Comparison of ENCODE assay signal across 8 cellular contexts in the genomic region with DNA sequence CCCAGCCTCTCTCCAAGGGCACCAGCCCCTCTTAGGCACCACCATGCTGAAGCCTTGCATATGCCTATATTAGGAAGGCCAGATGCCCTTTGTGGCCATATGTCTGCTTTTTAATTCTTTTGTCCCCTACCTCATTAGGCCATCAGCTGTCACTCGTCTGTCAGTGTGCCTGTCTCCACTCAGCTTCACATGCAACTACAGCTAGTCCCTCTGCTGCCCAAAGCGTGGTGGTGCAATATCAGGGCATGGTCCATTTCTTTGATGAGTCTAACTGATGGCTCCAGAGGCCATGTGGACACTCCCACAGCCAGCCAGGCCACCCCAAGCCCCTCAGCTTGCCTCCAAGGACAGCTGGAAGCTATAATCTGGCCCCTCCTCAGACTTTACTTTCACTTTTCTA. TPM values are rescaled to one million over a fixed set of nuclear protein-coding genes. Genes with fewer than 3 reads are reported as not detected.
DNase-seq lines count a peak whose midpoint lies in the region; ATAC-seq and TF ChIP-seq lines count a peak whose summit lies in the region.

No MANE protein-coding gene starts in this region.

- H3K36me3 Mint-ChIP-seq in nephron progenitor cell (ENCODE audit: low read depth), result no peaks in the 10 kb centered on the region

- H3K9me3 ChIP-seq in cardiac muscle cell (ENCODE audit: low read depth) (no peaks in the 10 kb centered on the region), mammary epithelial cell (replicated peaks; ENCODE audit: insufficient read depth, low read length) (no peaks in the 10 kb centered on the region)

- H3K36me3 ChIP-seq in cardiac muscle cell (no peaks in the 10 kb centered on the region), mammary epithelial cell (ENCODE audit: insufficient read depth, low read length) (no peaks in the 10 kb centered on the region)

- no peak overlapping the region for H3K4me3 Mint-ChIP-seq in nephron progenitor cell

- H3K4me1 ChIP-seq in cardiac muscle cell (ENCODE audit: low read depth) (peaks cover 74% of the 10 kb centered on the region), mammary epithelial cell (ENCODE audit: insufficient read depth, low read length) (peaks cover 67% of the 10 kb centered on the region)

- H3K79me2 ChIP-seq in mammary epithelial cell (ENCODE audit: insufficient read depth, low read length), result peaks cover 89% of the 10 kb centered on the region

- CTCF ChIA-PET in mammary epithelial cell (lab: Charles Lee; ENCODE audit: low non-redundant PET), result interaction anchor here (0.6 kb wide), 1 partner anchor 497 kb away, joined by 5 read pairs; no protein-coding TSS in a partner anchor

- peaks cover 84% of the 10 kb centered on the region for H3K4me1 Mint-ChIP-seq in nephron progenitor cell

- H2AFZ ChIP-seq in mammary epithelial cell (ENCODE audit: low read depth, low read length), result no peak overlapping the region

- H3K4me2 ChIP-seq in mammary epithelial cell (ENCODE audit: insufficient read depth, low read depth, low read length), result no peak overlapping the region

- H3K27ac Mint-ChIP-seq in nephron progenitor cell, result peak overlapping the region; percentile 76

- no peaks in the 10 kb centered on the region for H3K9me3 Mint-ChIP-seq in nephron progenitor cell

- BruUV-seq in mammary epithelial cell (replicated peaks; lab: Mats Ljungman, UMichigan), result no TSS peak

- in situ Hi-C loops in mammary epithelial cell (cut with MboI; ENCODE audit: low sequenced_read_pairs in 2 of 2), result loop anchor here in 1 of 2 donors (25.0 kb wide), 1 partner anchor 418 kb away; a partner anchor contains a TSS

- 90% methylated on average over 2 of the region's 2 CpGs for WGBS in mammary epithelial cell (ENCODE audit: low coverage, missing lambda C conversion rate)

- no peaks in the 10 kb centered on the region for H3K27me3 Mint-ChIP-seq in nephron progenitor cell (ENCODE audit: low read depth, poor library complexity)

- peaks cover 2% of the 10 kb centered on the region for H4K20me1 ChIP-seq in mammary epithelial cell (ENCODE audit: insufficient read depth, low read length)

- DNase-seq in cardiac muscle cell (ENCODE audit: low read depth in 1 of 2, low spot score in 1 of 2) (peak in 1 of 2 donors; percentile 42), left cardiac atrium (no peak), NCI-H460 (ENCODE audit: extremely low read depth, low read depth) (peak; percentile 34), mammary epithelial cell (no peak), nephron progenitor cell (peak; percentile 35), epidermal melanocyte (ENCODE audit: insufficient read length, low spot score) (no peak)

- no peak overlapping the region for H3K9ac ChIP-seq in mammary epithelial cell (ENCODE audit: insufficient read depth, low read length)

- H3K4me3 ChIP-seq in cardiac muscle cell, result no peak overlapping the region
- no peak overlapping the region for H3K4me3 ChIP-seq in mammary epithelial cell (replicated peaks in 1 of 3; ENCODE audit: insufficient read depth in 1 of 3, low read depth in 2 of 3, low read length in 3 of 3)

- intact Hi-C loops in left cardiac atrium (cut with DNase I), result no loop called here
- intact Hi-C loops in mammary epithelial cell (cut with micrococcal nuclease), result loop anchor here (1.0 to 10.0 kb wide), 2 partner anchors 20 to 441 kb away; a partner anchor contains a TSS

- TF ChIP-seq CTCF in cardiac muscle cell (IDR thresholded peaks at IDR 0.05; ENCODE audit: low read depth, low read length), result peak; percentile 40
- TF ChIP-seq CTCF in mammary epithelial cell (conservative IDR thresholded peaks at IDR 0.05 in 1 of 2, IDR thresholded peaks at IDR 0.05 in 1 of 2; ENCODE audit: extremely low read depth in 1 of 2, insufficient read depth in 1 of 2, low read depth in 1 of 2, low read length in 2 of 2), result peak; percentile 21 to 36
- TF ChIP-seq CTCF in nephron progenitor cell (IDR thresholded peaks at IDR 0.05), result peak; percentile 43

- ATAC-seq in left cardiac atrium (no peak), HG03432 (IDR thresholded peaks at IDR 0.05; ENCODE audit: unreplicated experiment) (no peak), GM21381 (IDR thresholded peaks at IDR 0.05; ENCODE audit: unreplicated experiment) (no peak)

- H3K27me3 ChIP-seq in cardiac muscle cell (no peaks in the 10 kb centered on the region), mammary epithelial cell (ENCODE audit: insufficient read depth, low read length) (no peaks in the 10 kb centered on the region)

- dilution Hi-C loops in mammary epithelial cell (cut with HindIII; ENCODE audit: low sequenced_read_pairs), result loop anchor here (10.0 kb wide), 3 partner anchors 51 to 291 kb away; no protein-coding TSS in a partner anchor

- H3K27ac ChIP-seq in cardiac muscle cell, result peak overlapping the region; percentile 75
- no peak overlapping the region for H3K27ac ChIP-seq in mammary epithelial cell (ENCODE audit: insufficient read depth, low read depth, low read length)

RNA-seq across cellular contexts. Expression of a gene that starts 36.3 kb away (rescaled TPM):
- total RNA-seq in cardiac muscle cell (326 and 564 TPM in 2 replicates), left cardiac atrium (100 to 1,000 TPM; 179 to 190 TPM), mammary epithelial cell (100 to 1,000 TPM in 1 of 2 donors, 10 to 100 TPM in 1; 62.3 to 102 TPM)
- polyA plus RNA-seq in cardiac muscle cell (186 and 218 TPM in 2 replicates), mammary epithelial cell (17.8 TPM)
- total RNA-seq in NCI-H460 (2014; rRNA removed; shearing (Covaris generic)), result 10.6 and 10.9 TPM in 2 replicates
- 19.8 and 24.7 TPM in 2 replicates for polyA plus RNA-seq in NCI-H460 (2014; cell fraction: nucleus; rRNA removed)
- 131 TPM for polyA minus RNA-seq in mammary epithelial cell

Comparison
In these comparisons a context has a peak if more than half of its experiments do, and no peak if none do; other contexts are left out.
1. DNase-seq: peak in NCI-H460 (single experiment) and nephron progenitor cell (single experiment); none in left cardiac atrium (single experiment), mammary epithelial cell (single experiment) and epidermal melanocyte (single experiment).
2. Peak in every context shown above with its lines, with median percentiles within 50 percentile points of each other: CTCF ChIP-seq.